Comparison of ENCODE assay signal across 9 cellular contexts in genomic region chr19:43562698-43563241, GRCh38. TPM values are rescaled to one million over a fixed set of nuclear protein-coding genes. Genes with fewer than 3 reads are reported as not detected.
DNase-seq lines count a peak whose midpoint lies in the region; ATAC-seq, FAIRE-seq and TF ChIP-seq lines count a peak whose summit lies in the region.
"Had no signal": no experiment of that assay in that cellular context is flagged by ENCODE, and none has a peak within 500 bp of the region (broad histone marks: within the 10 kb centered on the region; RNA-seq: fewer than 3 reads in every experiment).

No MANE protein-coding gene starts in this region.

- H3K4me1 ChIP-seq in endothelial cell of umbilical vein (ENCODE audit: control insufficient read depth, extremely low read depth, insufficient read depth, low read length) (no peaks in the 10 kb centered on the region), suprapubic skin (peaks cover 11% of the 10 kb centered on the region)

- CTCF ChIA-PET in endothelial cell of umbilical vein (lab: Charles Lee), result interaction anchor here (1.0 to 1.5 kb wide), 2 partner anchors 12 to 31 kb away, joined by 3 to 4 read pairs; partner anchors contain the start of gene XRCC1

- no peak overlapping the region for H3K4me2 ChIP-seq in endothelial cell of umbilical vein (ENCODE audit: insufficient read depth, low read length)
- H3K4me2 ChIP-seq: KMS-11 had no signal

- H4K20me1 ChIP-seq in endothelial cell of umbilical vein (replicated peaks; ENCODE audit: control insufficient read depth, extremely low read depth, insufficient read depth, low read length), result no peaks in the 10 kb centered on the region

- TF ChIP-seq CTCF in endothelial cell of umbilical vein (IDR thresholded peaks at IDR 0.05; ENCODE audit: extremely low read depth in 1 of 2, insufficient read depth in 1 of 2, low read depth in 1 of 2, low read length in 2 of 2) (no peak), suprapubic skin (IDR thresholded peaks at IDR 0.05) (no peak)

- H2AFZ ChIP-seq in endothelial cell of umbilical vein (ENCODE audit: low read depth, low read length), result no peak overlapping the region

- no peak overlapping the region for H3K4me3 ChIP-seq in endothelial cell of umbilical vein (replicated peaks in 1 of 3; ENCODE audit: insufficient read depth in 1 of 3, low read depth in 1 of 3, low read length in 3 of 3)
- H3K4me3 ChIP-seq in suprapubic skin, result no peak overlapping the region

- dilution Hi-C loops in endothelial cell of umbilical vein (cut with MboI; ENCODE audit: extremely low pct_ligation_motif_present, low sequenced_read_pairs), result no loop called here

- no peaks in the 10 kb centered on the region for H3K9me1 ChIP-seq in endothelial cell of umbilical vein (replicated peaks; ENCODE audit: control insufficient read depth, extremely low read depth, insufficient read depth, low read length)

- H3K9me3 ChIP-seq in endothelial cell of umbilical vein (replicated peaks; ENCODE audit: control insufficient read depth, insufficient read depth, low read length), result no peaks in the 10 kb centered on the region
- no peaks in the 10 kb centered on the region for H3K9me3 ChIP-seq in suprapubic skin

- DNase-seq in Daoy (ENCODE audit: low read depth) (peak; percentile 90), NCI-H510A treated with DMSO at 0.1 percent for 48 hours (lab: John Stamatoyannopoulos, UW) (peak; percentile 41), endothelial cell of umbilical vein (ENCODE audit: low read depth, low spot score) (peak; percentile 53), occipital lobe (lab: John Stamatoyannopoulos, UW) (peak; percentile 84), suprapubic skin (ENCODE audit: low spot score in 2 of 2) (peak in 1 of 2 donors; percentile 82), NCI-H526 (lab: John Stamatoyannopoulos, UW) (no peak)
- peak in 2 of 3 experiments; percentile 38 to 54 for DNase-seq in activated CD8-positive, alpha-beta memory T cell treated with anti-CD3 and anti-CD28 coated beads for 48 hours (ENCODE audit: low read depth in 2 of 3, low spot score in 2 of 3)

- no peak for TF ChIP-seq EP300 in suprapubic skin (IDR thresholded peaks at IDR 0.05)

- 64% methylated on average over 11 of the region's 14 CpGs for WGBS in suprapubic skin

- intact Hi-C loops in endothelial cell of umbilical vein (cut with micrococcal nuclease), result no loop called here

- no peak for TF ChIP-seq POLR2A in endothelial cell of umbilical vein (IDR thresholded peaks at IDR 0.05; ENCODE audit: low read depth, low read length)
- TF ChIP-seq POLR2A in suprapubic skin (IDR thresholded peaks at IDR 0.05), result no peak

- ATAC-seq in HG02678 (IDR thresholded peaks at IDR 0.05; ENCODE audit: unreplicated experiment), result peak; percentile 67

- BruUV-seq in endothelial cell of umbilical vein (replicated peaks; lab: Mats Ljungman, UMichigan), result no TSS peak

- H3K79me2 ChIP-seq in endothelial cell of umbilical vein (ENCODE audit: control insufficient read depth, insufficient read depth, low read length), result no peaks in the 10 kb centered on the region

- peaks cover 0 to 9% of the 10 kb centered on the region in 2 experiments for H3K36me3 ChIP-seq in endothelial cell of umbilical vein (ENCODE audit: control insufficient read depth in 2 of 2, extremely low read depth in 1 of 2, insufficient read depth in 2 of 2, low read length in 2 of 2)
- H3K36me3 ChIP-seq in suprapubic skin, result peaks cover 31% of the 10 kb centered on the region

- FAIRE-seq in endothelial cell of umbilical vein (lab: Jason Lieb, UNC), result no peak

- POLR2A ChIA-PET in endothelial cell of umbilical vein (lab: Charles Lee), result no interaction called here

- H3K9ac ChIP-seq in endothelial cell of umbilical vein (replicated peaks; ENCODE audit: extremely low read depth, insufficient read depth, low read length), result no peak overlapping the region
- H3K9ac ChIP-seq: KMS-11 had no signal

- no peaks in the 10 kb centered on the region for H3K27me3 ChIP-seq in endothelial cell of umbilical vein (ENCODE audit: control insufficient read depth in 2 of 2, insufficient read depth in 2 of 2, low read length in 2 of 2)
- H3K27me3 ChIP-seq in suprapubic skin, result no peaks in the 10 kb centered on the region

- H3K27ac ChIP-seq in endothelial cell of umbilical vein (ENCODE audit: insufficient read depth, low read depth, low read length) (no peak overlapping the region), suprapubic skin (peak overlapping the region; percentile 55)
- H3K27ac ChIP-seq: KMS-11 had no signal

TF ChIP-seq in endothelial cell of umbilical vein, 7 proteins besides CTCF, POLR2A, EP300 and RAD21 (continues in another document):
- no peak for TF ChIP-seq FOS (IDR thresholded peaks at IDR 0.05; ENCODE audit: borderline replicate concordance, insufficient read depth, low read length)
- TF ChIP-seq EZH2 (IDR thresholded peaks at IDR 0.05; ENCODE audit: borderline replicate concordance, low read depth, low read length, severe bottlenecking), result no peak
- TF ChIP-seq MAX (IDR thresholded peaks at IDR 0.05; ENCODE audit: insufficient read depth, insufficient read length), result no peak
- no peak for TF ChIP-seq MYC (IDR thresholded peaks at IDR 0.05; ENCODE audit: low read depth, low read length)

RNA-seq across cellular contexts. Expression of gene XRCC1, which starts 12.6 kb away (rescaled TPM):
- total RNA-seq in Daoy (2014; rRNA removed; shearing (Covaris generic)), result 40.1 and 42.7 TPM in 2 replicates
- 37.3 and 39.3 TPM in 2 replicates for total RNA-seq in endothelial cell of umbilical vein
- polyA plus RNA-seq in endothelial cell of umbilical vein, result 24.2 and 29.5 TPM in 2 replicates
- 35.7 and 40.1 TPM in 2 replicates for polyA plus RNA-seq in endothelial cell of umbilical vein (2011; cell fraction: cytosol; rRNA removed)
- polyA plus RNA-seq in endothelial cell of umbilical vein (2011; cell fraction: nucleus; rRNA removed), result 27.2 and 27.3 TPM in 2 replicates
- polyA plus RNA-seq in endothelial cell of umbilical vein (2012), result 23.8 and 27.2 TPM in 2 replicates
- polyA minus RNA-seq in endothelial cell of umbilical vein, result 21.8 and 30.7 TPM in 2 replicates
- polyA minus RNA-seq in endothelial cell of umbilical vein (2011; cell fraction: cytosol; rRNA and poly(A)+ RNA removed), result 18.7 TPM
- 18.8 and 22.2 TPM in 2 replicates for polyA minus RNA-seq in endothelial cell of umbilical vein (2011; cell fraction: nucleus; rRNA and poly(A)+ RNA removed)
- 12.8 TPM for total RNA-seq in occipital lobe
- 10 to 100 TPM; 18.3 to 35.4 (median 25.2) TPM for total RNA-seq in suprapubic skin

RNA-seq across cellular contexts. Expression of gene PINLYP, which starts 12.8 kb away (rescaled TPM):
- 0.11 and 0.12 TPM in 2 replicates for total RNA-seq in Daoy (2014; rRNA removed; shearing (Covaris generic))
- 2.6 and 5.5 TPM in 2 replicates for total RNA-seq in endothelial cell of umbilical vein
- polyA plus RNA-seq in endothelial cell of umbilical vein, result 4.8 and 5.5 TPM in 2 replicates
- 3.4 and 3.8 TPM in 2 replicates for polyA plus RNA-seq in endothelial cell of umbilical vein (2011; cell fraction: cytosol; rRNA removed)
- 8.2 and 11.9 TPM in 2 replicates for polyA plus RNA-seq in endothelial cell of umbilical vein (2011; cell fraction: nucleus; rRNA removed)
- 4.2 and 4.6 TPM in 2 replicates for polyA plus RNA-seq in endothelial cell of umbilical vein (2012)
- polyA minus RNA-seq in endothelial cell of umbilical vein, result 1.7 and 2.9 TPM in 2 replicates
- polyA minus RNA-seq in endothelial cell of umbilical vein (2011; cell fraction: cytosol; rRNA and poly(A)+ RNA removed), result not detected
- polyA minus RNA-seq in endothelial cell of umbilical vein (2011; cell fraction: nucleus; rRNA and poly(A)+ RNA removed), result 2.2 and 3.0 TPM in 2 replicates
- total RNA-seq in occipital lobe, result 13.3 TPM
- 10 to 100 TPM in 3 of 4 donors, 1 to 10 TPM in 1; 4.7 to 22.1 (median 10.9) TPM for total RNA-seq in suprapubic skin

RNA-seq across cellular contexts. Expression of gene ZNF575, which starts 29.8 kb away (rescaled TPM):
- not detected in 2 replicates for total RNA-seq in Daoy (2014; rRNA removed; shearing (Covaris generic))
- total RNA-seq in endothelial cell of umbilical vein (1.4 and 3.0 TPM in 2 replicates), occipital lobe (0.62 TPM), suprapubic skin (1 to 10 TPM in 2 of 4 donors, under 1 TPM in 2; 0.52 to 2.4 (median 0.92) TPM)
- 0.57 and 0.80 TPM in 2 replicates for polyA plus RNA-seq in endothelial cell of umbilical vein
- 0.31 and 0.42 TPM in 2 replicates for polyA plus RNA-seq in endothelial cell of umbilical vein (2011; cell fraction: cytosol; rRNA removed)
- 0.20 and 0.35 TPM in 2 replicates for polyA plus RNA-seq in endothelial cell of umbilical vein (2011; cell fraction: nucleus; rRNA removed)
- polyA plus RNA-seq in endothelial cell of umbilical vein (2012), result 0.94 and 1.8 TPM in 2 replicates
- polyA minus RNA-seq in endothelial cell of umbilical vein, result 0.12 TPM in 1 of 2 replicates, not detected in the other
- polyA minus RNA-seq in endothelial cell of umbilical vein (2011; cell fraction: cytosol; rRNA and poly(A)+ RNA removed), result not detected
- 1.2 TPM in 1 of 2 replicates, not detected in the other for polyA minus RNA-seq in endothelial cell of umbilical vein (2011; cell fraction: nucleus; rRNA and poly(A)+ RNA removed)

RNA-seq across cellular contexts. Expression of gene IRGQ, which starts 33.2 kb away (rescaled TPM):
- 15.8 and 20.4 TPM in 2 replicates for total RNA-seq in Daoy (2014; rRNA removed; shearing (Covaris generic))
- 33.2 and 34.1 TPM in 2 replicates for total RNA-seq in endothelial cell of umbilical vein
- polyA plus RNA-seq in endothelial cell of umbilical vein, result 15.8 and 16.0 TPM in 2 replicates
- 14.4 and 14.7 TPM in 2 replicates for polyA plus RNA-seq in endothelial cell of umbilical vein (2011; cell fraction: cytosol; rRNA removed)
- 15.9 and 18.4 TPM in 2 replicates for polyA plus RNA-seq in endothelial cell of umbilical vein (2011; cell fraction: nucleus; rRNA removed)
- polyA plus RNA-seq in endothelial cell of umbilical vein (2012), result 6.1 and 6.9 TPM in 2 replicates
- 33.0 and 35.5 TPM in 2 replicates for polyA minus RNA-seq in endothelial cell of umbilical vein
- polyA minus RNA-seq in endothelial cell of umbilical vein (2011; cell fraction: cytosol; rRNA and poly(A)+ RNA removed), result 5.2 TPM
- polyA minus RNA-seq in endothelial cell of umbilical vein (2011; cell fraction: nucleus; rRNA and poly(A)+ RNA removed), result 9.2 and 11.1 TPM in 2 replicates
- 105 TPM for total RNA-seq in occipital lobe
- total RNA-seq in suprapubic skin, result 10 to 100 TPM; 17.2 to 24.7 (median 19.9) TPM

RNA-seq across cellular contexts. Expression of gene ZNF576, which starts 33.6 kb away (rescaled TPM):
- 13.8 and 16.0 TPM in 2 replicates for total RNA-seq in Daoy (2014; rRNA removed; shearing (Covaris generic))
- total RNA-seq in endothelial cell of umbilical vein, result 19.5 and 20.3 TPM in 2 replicates
- polyA plus RNA-seq in endothelial cell of umbilical vein, result 27.7 and 38.3 TPM in 2 replicates
- polyA plus RNA-seq in endothelial cell of umbilical vein (2011; cell fraction: cytosol; rRNA removed), result 15.7 and 19.2 TPM in 2 replicates
- 6.8 and 7.3 TPM in 2 replicates for polyA plus RNA-seq in endothelial cell of umbilical vein (2011; cell fraction: nucleus; rRNA removed)
- polyA plus RNA-seq in endothelial cell of umbilical vein (2012), result 14.8 and 16.0 TPM in 2 replicates
- 6.9 and 8.5 TPM in 2 replicates for polyA minus RNA-seq in endothelial cell of umbilical vein
- 5.0 TPM for polyA minus RNA-seq in endothelial cell of umbilical vein (2011; cell fraction: cytosol; rRNA and poly(A)+ RNA removed)
- polyA minus RNA-seq in endothelial cell of umbilical vein (2011; cell fraction: nucleus; rRNA and poly(A)+ RNA removed), result 6.8 and 9.3 TPM in 2 replicates
- 5.1 TPM for total RNA-seq in occipital lobe
- 10 to 100 TPM in 3 of 4 donors, 1 to 10 TPM in 1; 9.2 to 20.8 (median 13.7) TPM for total RNA-seq in suprapubic skin

Comparison
In these comparisons a context has a peak if more than half of its experiments do, and no peak if none do; other contexts are left out.
1. DNase-seq: peak in Daoy (single experiment), NCI-H510A treated with DMSO at 0.1 percent for 48 hours (single experiment), activated CD8-positive, alpha-beta memory T cell treated with anti-CD3 and anti-CD28 coated beads for 48 hours (2 of 3), endothelial cell of umbilical vein (single experiment) and occipital lobe (single experiment); none in NCI-H526 (0 of 2).